1 cellular context compared by ENCODE assay signal in genomic region chr3:48564667-48565066, GRCh38.
TF ChIP-seq lines count a peak whose summit lies in the region.

No MANE protein-coding gene starts in this region.

TF ChIP-seq in SK-N-SH treated with all-trans-retinoic acid at 6 μM for 48 hours, 23 proteins besides CTCF, POLR2A, EP300 and RAD21 (continued from another document):
- no peak for TF ChIP-seq POU6F1 (CRISPR knock-in tag; IDR thresholded peaks at IDR 0.05; ENCODE audit: borderline replicate concordance, low read depth)
TF ChIP-seq in SK-N-SH treated with all-trans-retinoic acid at 6 μM for 48 hours: peak in this region for 0.
